1 cellular context compared by ENCODE assay signal in genomic region chr11:47766363-47767227, GRCh38.
TF ChIP-seq lines count a peak whose summit lies in the region.

No MANE protein-coding gene starts in this region.

TF ChIP-seq in WTC11, 78 proteins besides CTCF, POLR2A, EP300 and RAD21 (continued from another document):
- TF ChIP-seq ERG (CRISPR knock-in tag; IDR thresholded peaks at IDR 0.05) (no peak), ETV6 (CRISPR knock-in tag; IDR thresholded peaks at IDR 0.05) (0 out of 2 replicates have a peak, but pooled peaks have one; percentile 30), TEAD4 (CRISPR knock-in tag; IDR thresholded peaks at IDR 0.05) (0 out of 2 replicates have a peak, but pooled peaks have one; percentile 43), ZNF416 (CRISPR knock-in tag; IDR thresholded peaks at IDR 0.05) (no peak), NR2C2 (CRISPR knock-in tag; IDR thresholded peaks at IDR 0.05) (peak; percentile 55; the same call in 1 of the 2 replicates), ZNF532 (CRISPR knock-in tag; IDR thresholded peaks at IDR 0.05; ENCODE audit: borderline replicate concordance) (no peak), EMX1 (CRISPR knock-in tag; IDR thresholded peaks at IDR 0.05) (no peak), KAT7 (CRISPR knock-in tag; IDR thresholded peaks at IDR 0.05; ENCODE audit: borderline replicate concordance) (peak; percentile 65), NR3C1 (CRISPR knock-in tag; conservative IDR thresholded peaks at IDR 0.05; ENCODE audit: low read depth) (no peak), OVOL2 (CRISPR knock-in tag; IDR thresholded peaks at IDR 0.05; ENCODE audit: borderline replicate concordance) (no peak), NFATC4 (CRISPR knock-in tag; IDR thresholded peaks at IDR 0.05) (no peak), ZSCAN18 (CRISPR knock-in tag; IDR thresholded peaks at IDR 0.05) (no peak), RELA (CRISPR knock-in tag; IDR thresholded peaks at IDR 0.05; ENCODE audit: borderline replicate concordance) (peak; percentile 86; the same call in 1 of the 2 replicates), PRRX2 (CRISPR knock-in tag; IDR thresholded peaks at IDR 0.05) (no peak), ZMAT4 (CRISPR knock-in tag; IDR thresholded peaks at IDR 0.05) (no peak)
